20 cellular contexts compared by ENCODE assay signal in genomic region chr3:10482631-10483363, GRCh38. TPM values are rescaled to one million over a fixed set of nuclear protein-coding genes. Genes with fewer than 3 reads are reported as not detected.
DNase-seq lines count a peak whose midpoint lies in the region; ATAC-seq, FAIRE-seq and TF ChIP-seq lines count a peak whose summit lies in the region.
"Had no signal": no experiment of that assay in that cellular context is flagged by ENCODE, and none has a peak within 500 bp of the region (broad histone marks: within the 10 kb centered on the region; RNA-seq: fewer than 3 reads in every experiment).

No MANE protein-coding gene starts in this region.

- no peak overlapping the region; the same call in 1 of the 2 replicates for H2BK5ac ChIP-seq in H1 (ENCODE audit: low read depth, low read length)

- no peak for TF ChIP-seq RAD21 in HepG2 (CRISPR knock-in tag; IDR thresholded peaks at IDR 0.05)
- TF ChIP-seq RAD21 in H1 (IDR thresholded peaks at IDR 0.05 in 1 of 2, conservative IDR thresholded peaks at IDR 0.05 in 1 of 2; ENCODE audit: low read depth in 2 of 2, low read length in 2 of 2): no peak

- peaks cover 7% of the 10 kb centered on the region for H3K9me3 Mint-ChIP-seq in neural crest cell
- H3K9me3 Mint-ChIP-seq: HFFc6 had no signal

- H3K4me3 ChIP-seq in HepG2 (replicated peaks in 1 of 3; ENCODE audit: insufficient read depth in 1 of 3, low read depth in 2 of 3, low read length in 3 of 3) (no peak overlapping the region), right lobe of liver (no peak overlapping the region), H1 (ENCODE audit: extremely low read depth in 1 of 4, insufficient read depth in 2 of 4, low read depth in 3 of 4, low read length in 4 of 4) (no peak overlapping the region)
- H3K4me3 ChIP-seq: BLaER1 treated with 17β-estradiol and CSF1 and Interleukin-3, amounts not matched to agents 10 nM and 100 nM; GM23248 had no signal

- H3K18ac ChIP-seq in H1 (ENCODE audit: extremely low read depth, low read length): 0 out of 2 replicates have a peak overlapping the region, but pooled peaks have one; percentile 19

- TF ChIP-seq EP300 in HepG2 (IDR thresholded peaks at IDR 0.05; ENCODE audit: low read depth in 2 of 2, low read length in 2 of 2) (no peak), HepG2 (CRISPR knock-in tag; IDR thresholded peaks at IDR 0.05; ENCODE audit: borderline replicate concordance) (no peak), H1 (IDR thresholded peaks at IDR 0.05; ENCODE audit: borderline replicate concordance in 1 of 2, low read depth in 2 of 2, low read length in 2 of 2) (no peak)

- no TSS peak for BruUV-seq in HepG2 (replicated peaks; lab: Mats Ljungman, UMichigan)

- TF ChIP-seq CTCF in HepG2 (CRISPR knock-in tag; IDR thresholded peaks at IDR 0.05) (no peak), right lobe of liver (IDR thresholded peaks at IDR 0.05) (no peak), H1 (IDR thresholded peaks at IDR 0.05; ENCODE audit: control extremely low read depth in 1 of 3, insufficient read depth in 1 of 3, low read depth in 1 of 3, low read length in 3 of 3) (no peak), neural crest cell (conservative IDR thresholded peaks at IDR 0.05) (no peak), RWPE1 (conservative IDR thresholded peaks at IDR 0.05; ENCODE audit: low read depth) (no peak)

- H3K79me2 ChIP-seq in HepG2 (ENCODE audit: insufficient read depth, low read length): no peaks in the 10 kb centered on the region
- no peaks in the 10 kb centered on the region for H3K79me2 ChIP-seq in H1 (ENCODE audit: control insufficient read depth in 1 of 2, insufficient read depth in 2 of 2, low read length in 2 of 2)

- H3K9ac ChIP-seq in HepG2 (ENCODE audit: insufficient read depth, low read depth, low read length): no peak overlapping the region
- H3K9ac ChIP-seq in H1 (replicated peaks in 1 of 4; ENCODE audit: extremely low read depth in 1 of 4, low read depth in 3 of 4, low read length in 3 of 4): no peak overlapping the region
- H3K9ac ChIP-seq: GM23248 had no signal

- H2BK20ac ChIP-seq in H1 (ENCODE audit: low read length): no peak overlapping the region

- H3K4me1 ChIP-seq in HepG2 (ENCODE audit: insufficient read depth, low read length) (peaks cover 19% of the 10 kb centered on the region), right lobe of liver (peaks cover 0 to 14% (median 6%) of the 10 kb centered on the region in 4 donors), H1 (replicated peaks in 1 of 4; ENCODE audit: control insufficient read depth in 3 of 4, insufficient read depth in 4 of 4, low read length in 3 of 4) (no peaks in the 10 kb centered on the region)

- H4K5ac ChIP-seq in H1 (ENCODE audit: insufficient read length, low read depth, low read length): no peak overlapping the region

- WGBS in HepG2 (ENCODE audit: low lambda C conversion rate): 74% methylated on average over 11 of the region's 13 CpGs
- 93% methylated on average over 3 of the region's 13 CpGs for WGBS in right lobe of liver (ENCODE audit: insufficient coverage, low coverage, low lambda C conversion rate, missing lambda C conversion rate)
- WGBS in H1 (ENCODE audit: extremely low coverage in 1 of 2, insufficient coverage in 1 of 2, insufficient read length in 1 of 2, insufficient replicate concordance in 2 of 2, low coverage in 1 of 2, low lambda C conversion rate in 2 of 2, missing lambda C conversion rate in 1 of 2), 2 experiments: 86% methylated on average over 13 of the region's 13 CpGs; no CpG with 5 or more reads in 1 of the 2 experiments

- in situ Hi-C loops in HepG2 (cut with HindIII; ENCODE audit: extremely low pct_ligation_motif_present, low pct_unique_long_range_greater_than_20kb): no loop called here

- no peaks in the 10 kb centered on the region for H3K36me3 Mint-ChIP-seq in neural crest cell (ENCODE audit: low read depth)
- H3K36me3 Mint-ChIP-seq: CD8-positive, alpha-beta T cell; IgD-negative memory B cell had no signal

- no peak overlapping the region for H3K4ac ChIP-seq in H1 (replicated peaks; ENCODE audit: insufficient read length, low read depth, low read length)

- H2AK5ac ChIP-seq in H1 (ENCODE audit: low read depth, low read length): no peak overlapping the region

- ATAC-seq in HepG2: no peak
- ATAC-seq in right lobe of liver: no peak
- ATAC-seq in HG02973 (IDR thresholded peaks at IDR 0.05; ENCODE audit: unreplicated experiment): no peak
- ATAC-seq: CD8-positive, alpha-beta T cell had no signal

- no peak overlapping the region for H3K4me3 Mint-ChIP-seq in neural crest cell
- H3K4me3 Mint-ChIP-seq: CD8-positive, alpha-beta T cell; HFFc6 had no signal

- H2AFZ ChIP-seq in HepG2 (ENCODE audit: low read length) (no peak overlapping the region), H1 (ENCODE audit: low read length) (no peak overlapping the region)
- H2AFZ ChIP-seq: GM23248 had no signal

- no peak overlapping the region for H3K23ac ChIP-seq in H1 (ENCODE audit: insufficient read length)

- H3K27ac ChIP-seq in HepG2 (ENCODE audit: extremely low read length, insufficient read depth, low read length): no peak overlapping the region
- H3K27ac ChIP-seq in right lobe of liver: no peak overlapping the region
- H3K27ac ChIP-seq in H1 (ENCODE audit: low read depth, low read length): no peak overlapping the region
- H3K27ac ChIP-seq in RWPE1: no peak overlapping the region
- H3K27ac ChIP-seq: BLaER1 treated with 17β-estradiol and CSF1 and Interleukin-3, amounts not matched to agents 10 nM and 100 nM; GM23248 had no signal

- POLR2A ChIA-PET in HepG2 (lab: Yijun Ruan, JAX) (no interaction called here), H1 (lab: Charles Lee; ENCODE audit: partially characterized antibody) (interaction anchor here (0.7 kb wide), 1 partner anchor 157 kb away, joined by 3 read pairs; no protein-coding TSS in a partner anchor), RWPE1 (lab: Yijun Ruan, JAX; ENCODE audit: low non-redundant PET) (no interaction called here)

- H2BK12ac ChIP-seq in H1 (ENCODE audit: low read depth, low read length): no peak overlapping the region

- no peak overlapping the region for H3K14ac ChIP-seq in H1 (ENCODE audit: insufficient read length)

- intact Hi-C loops in HepG2 (cut with micrococcal nuclease; ENCODE audit: unreplicated experiment): no loop called here
- intact Hi-C loops in right lobe of liver (cut with DNase I): no loop called here

- H3K4me1 Mint-ChIP-seq in neural crest cell: no peaks in the 10 kb centered on the region

- no peak overlapping the region for H2BK120ac ChIP-seq in H1 (replicated peaks; ENCODE audit: low read depth, low read length)

- H3K23me2 ChIP-seq in H1 (ENCODE audit: low read depth, low read length): peaks cover 1% of the 10 kb centered on the region; the same call in 1 of the 2 replicates

- peaks cover 3% of the 10 kb centered on the region for H3K27me3 Mint-ChIP-seq in neural crest cell (ENCODE audit: low read depth)

- no peaks in the 10 kb centered on the region for H3K36me3 ChIP-seq in HepG2 (replicated peaks in 1 of 2; ENCODE audit: control insufficient read depth in 1 of 2, insufficient read depth in 2 of 2, low read length in 2 of 2)
- no peaks in the 10 kb centered on the region for H3K36me3 ChIP-seq in right lobe of liver
- H3K36me3 ChIP-seq in H1 (ENCODE audit: control insufficient read depth in 2 of 4, insufficient read depth in 4 of 4, low read length in 3 of 4): no peaks in the 10 kb centered on the region

- H3K56ac ChIP-seq in H1 (replicated peaks; ENCODE audit: insufficient read length, low read depth, low read length): no peak overlapping the region

- FAIRE-seq in HepG2 (lab: Jason Lieb, UNC) (no peak), H1 (lab: Jason Lieb, UNC) (no peak)
- FAIRE-seq: G401.6, GM12891, HTR-8/SVneo had no signal

- H4K91ac ChIP-seq in H1 (replicated peaks; ENCODE audit: insufficient read length, low read length): no peak overlapping the region

- H3K4me2 ChIP-seq in HepG2 (ENCODE audit: low read depth, low read length) (no peak overlapping the region), H1 (ENCODE audit: insufficient read depth in 1 of 2, low read depth in 2 of 2, low read length in 2 of 2) (no peak overlapping the region)

- no peaks in the 10 kb centered on the region for H3K79me1 ChIP-seq in H1 (ENCODE audit: low read depth, low read length)

- TF ChIP-seq POLR2A in HepG2 (IDR thresholded peaks at IDR 0.05; ENCODE audit: insufficient read depth in 1 of 2, low read depth in 2 of 2, low read length in 2 of 2): no peak
- no peak for TF ChIP-seq POLR2A in right lobe of liver (IDR thresholded peaks at IDR 0.05)
- no peak for TF ChIP-seq POLR2A in H1 (IDR thresholded peaks at IDR 0.05; ENCODE audit: control extremely low read depth in 1 of 2, low read depth in 2 of 2, low read length in 2 of 2)

- no peak for DNase-seq in HepG2 (ENCODE audit: low spot score)
- no peak for DNase-seq in right lobe of liver
- no peak for DNase-seq in H1 (ENCODE audit: low read depth in 1 of 2, low spot score in 2 of 2)
- DNase-seq in neural crest cell (ENCODE audit: low read depth, low spot score): no peak
- no peak for DNase-seq in DMS53 (lab: John Stamatoyannopoulos, UW)
- DNase-seq in NCI-H2227 treated with DMSO at 0.1 percent for 48 hours (lab: John Stamatoyannopoulos, UW): no peak
- no peak for DNase-seq in RWPE1 (ENCODE audit: low spot score)
- DNase-seq: 8988T; CD8-positive, alpha-beta T cell; COR-L47; DMS 273 treated with DMSO at 0.1 percent for 48 hours; GM23248; H7; HFFc6 had no signal

- H4K8ac ChIP-seq in H1 (ENCODE audit: extremely low read depth, insufficient read depth, low read length): peak overlapping the region; percentile 12; the same call in 1 of the 2 replicates

- H3K9me3 ChIP-seq in HepG2 (ENCODE audit: low read length): no peaks in the 10 kb centered on the region
- H3K9me3 ChIP-seq in right lobe of liver: no peaks in the 10 kb centered on the region
- no peaks in the 10 kb centered on the region for H3K9me3 ChIP-seq in H1 (ENCODE audit: insufficient read depth in 2 of 2, low read depth in 1 of 2, low read length in 1 of 2)

- no peaks in the 10 kb centered on the region for H4K20me1 ChIP-seq in HepG2 (ENCODE audit: insufficient read depth, low read length)
- H4K20me1 ChIP-seq in H1 (replicated peaks in 1 of 2; ENCODE audit: control insufficient read depth in 1 of 2, insufficient read depth in 2 of 2, low read length in 2 of 2): no peaks in the 10 kb centered on the region

- no peak overlapping the region for H2BK15ac ChIP-seq in H1 (ENCODE audit: low read length)

- CTCF ChIA-PET in HepG2 (lab: Yijun Ruan, JAX; ENCODE audit: low intra/inter-chr PET ratio, low total read pairs) (no interaction called here), H1 (lab: Charles Lee; ENCODE audit: partially characterized antibody) (interaction anchor here (0.5 to 1.5 kb wide), 4 partner anchors 9 to 236 kb away, joined by 3 to 4 read pairs (median 3); no protein-coding TSS in a partner anchor), RWPE1 (lab: Yijun Ruan, JAX) (no interaction called here)

- H3K27me3 ChIP-seq in HepG2 (ENCODE audit: control insufficient read depth in 1 of 2, insufficient read depth in 2 of 2, low read length in 2 of 2) (no peaks in the 10 kb centered on the region; a peak in 1 of 5 replicates), right lobe of liver (no peaks in the 10 kb centered on the region), H1 (replicated peaks in 1 of 4; ENCODE audit: control insufficient read depth in 3 of 4, extremely low read depth in 1 of 4, insufficient read depth in 3 of 4, low read length in 3 of 4) (no peaks in the 10 kb centered on the region)
- H3K27me3 ChIP-seq: BLaER1 treated with 17β-estradiol and CSF1 and Interleukin-3, amounts not matched to agents 10 nM and 100 nM had no signal

- H3K27ac Mint-ChIP-seq in neural crest cell (ENCODE audit: unreplicated experiment): peak overlapping the region; percentile 90
- H3K27ac Mint-ChIP-seq: CD8-positive, alpha-beta T cell; HFFc6; IgD-negative memory B cell had no signal

RNA-seq across cellular contexts. Expression of gene ATP2B2, which starts 22.6 kb away (rescaled TPM):
- total RNA-seq in HepG2 (2016; rRNA removed; fragmentation: Illumina TruSeq; extraction: Trizol) (1.1 and 1.5 TPM in 2 replicates), right lobe of liver (10 to 100 TPM; 25.9 to 45.1 (median 35.1) TPM), neural crest cell (0.23 and 0.42 TPM in 2 replicates)
- total RNA-seq in HepG2 (2016; cell fraction: cytosol; rRNA removed; fragmentation: Illumina TruSeq; extraction: Trizol; ENCODE audit: low read depth): 0.30 and 0.35 TPM in 2 replicates
- total RNA-seq in HepG2 (2016; cell fraction: insoluble cytoplasmic fraction; rRNA removed; fragmentation: Illumina TruSeq; extraction: Trizol): 0.62 and 1.7 TPM in 2 replicates
- 1.3 and 1.6 TPM in 2 replicates for total RNA-seq in HepG2 (2016; cell fraction: membrane; rRNA removed; fragmentation: Illumina TruSeq; extraction: Trizol)
- 2.9 and 3.0 TPM in 2 replicates for total RNA-seq in HepG2 (2016; cell fraction: nucleus; rRNA removed; fragmentation: Illumina TruSeq; extraction: Trizol)
- polyA plus RNA-seq in HepG2 (2011; rRNA removed) (2.3 and 4.0 TPM in 2 replicates), H1 (2011; rRNA removed) (0.14 and 0.20 TPM in 2 replicates)
- 1.5 and 2.5 TPM in 2 replicates for polyA plus RNA-seq in HepG2 (2011; cell fraction: cytosol; rRNA removed)
- 8.9 and 11.7 TPM in 2 replicates for polyA plus RNA-seq in HepG2 (2011; cell fraction: nucleus; rRNA removed)
- 5.0 and 8.8 TPM in 2 replicates for polyA plus RNA-seq in HepG2 (2012)
- polyA plus RNA-seq in HepG2 (2016; cell fraction: cytosol; fragmentation: Illumina TruSeq; extraction: Trizol; ENCODE audit: low read depth): 0.29 and 0.54 TPM in 2 replicates
- polyA plus RNA-seq in HepG2 (2016; cell fraction: insoluble cytoplasmic fraction; fragmentation: Illumina TruSeq; extraction: Trizol; ENCODE audit: low read depth): 0.86 and 1.1 TPM in 2 replicates
- 0.66 and 0.84 TPM in 2 replicates for polyA plus RNA-seq in HepG2 (2016; cell fraction: membrane; fragmentation: Illumina TruSeq; extraction: Trizol; ENCODE audit: low read depth)
- polyA plus RNA-seq in HepG2 (2016; cell fraction: nucleus; fragmentation: Illumina TruSeq; extraction: Trizol; ENCODE audit: insufficient read depth, low read depth): 2.6 and 4.2 TPM in 2 replicates
- 5.2 TPM in 1 of 2 replicates, not detected in the other for polyA minus RNA-seq in HepG2 (2011; rRNA and poly(A)+ RNA removed; ENCODE audit: low replicate concordance)
- polyA minus RNA-seq in HepG2 (2011; cell fraction: cytosol; rRNA and poly(A)+ RNA removed): 1.8 and 4.1 TPM in 2 replicates
- polyA minus RNA-seq in HepG2 (2011; cell fraction: nucleus; rRNA and poly(A)+ RNA removed): 9.0 and 11.7 TPM in 2 replicates
- total RNA-seq in H1 (2021; fragmentation: NEBNext Ultra II Directional; extraction: Animal tissue kit (Norgen Biotek cat#: 25700)): 0.61 and 1.2 TPM in 2 replicates
- 0.17 TPM for polyA plus RNA-seq in H1 (2011; cell fraction: cytosol; rRNA removed)
- 0.53 TPM for polyA plus RNA-seq in H1 (2011; cell fraction: nucleus; rRNA removed)
- 0.08 to 0.39 TPM (median 0.32 TPM) in 4 replicates for polyA plus RNA-seq in H1 (2012, experiment 1 of 2)
- polyA plus RNA-seq in H1 (2012, experiment 2 of 2): 0.16 TPM
- 0.47 TPM for polyA plus RNA-seq in H1 (2013, experiment 1 of 2)
- polyA plus RNA-seq in H1 (2013, experiment 2 of 2): 0.31 TPM
- 0.38 and 0.41 TPM in 2 replicates for polyA minus RNA-seq in H1 (2011; rRNA and poly(A)+ RNA removed)
- polyA minus RNA-seq in H1 (2011; cell fraction: cytosol; rRNA and poly(A)+ RNA removed): 0.22 TPM
- 0.70 TPM for polyA minus RNA-seq in H1 (2011; cell fraction: nucleus; rRNA and poly(A)+ RNA removed)
- total RNA-seq: CD8-positive, alpha-beta T cell; GM23248; HFFc6 had no signal
- polyA plus RNA-seq: GM23248, IgD-negative memory B cell had no signal

Comparison
In these comparisons a context has a peak if more than half of its experiments do, and no peak if none do; other contexts are left out.
1. RNA of gene ATP2B2, which starts 22.6 kb away (total RNA-seq): 25.9 to 45.1 TPM in right lobe of liver; 0.30 to 3.0 TPM in HepG2, 0.61 to 1.2 TPM in H1 and 0.23 to 0.42 TPM in neural crest cell; every median in the first group is over 4 times any median in the second.